Comparison of ENCODE assay signal across 20 cellular contexts in genomic region chr9:89986190-89986589, GRCh38.
A peak's percentile ranks its signal among the peaks of the same experiment; 100 is the strongest.
DNase-seq lines count a peak whose midpoint lies in the region; ATAC-seq and TF ChIP-seq lines count a peak whose summit lies in the region.
"Had no signal": no experiment of that assay in that cellular context is flagged by ENCODE, and none has a peak within 500 bp of the region (broad histone marks: within the 10 kb centered on the region; RNA-seq: fewer than 3 reads in every experiment).

No MANE protein-coding gene starts in this region.

- peaks cover 4% of the 10 kb centered on the region for H3K9me3 Mint-ChIP-seq in natural killer cell treated with Interleukin-12 subunit alpha and Interleukin-12 subunit beta and Interleukin-15 and Interleukin-18, amount 100 ng/mL, for 72 hours
- no peaks in the 10 kb centered on the region for H3K9me3 Mint-ChIP-seq in natural killer cell
- H3K9me3 Mint-ChIP-seq in stimulated activated naive CD8-positive, alpha-beta T cell treated with anti-CD3 and anti-CD28 coated beads, Interleukin-15, amount 100 ng/mL, for 72 hours: peaks cover 6 to 23% of the 10 kb centered on the region in 2 donors

- H3K4me3 Mint-ChIP-seq in natural killer cell treated with Interleukin-12 subunit alpha and Interleukin-12 subunit beta and Interleukin-15 and Interleukin-18, amount 100 ng/mL, for 72 hours: no peak overlapping the region
- no peak overlapping the region for H3K4me3 Mint-ChIP-seq in natural killer cell
- no peak overlapping the region for H3K4me3 Mint-ChIP-seq in stimulated activated naive CD8-positive, alpha-beta T cell treated with anti-CD3 and anti-CD28 coated beads, Interleukin-15, amount 100 ng/mL, for 72 hours
- H3K4me3 Mint-ChIP-seq: brain, endodermal cell, GM23338 had no signal

- H3K27ac Mint-ChIP-seq in natural killer cell treated with Interleukin-12 subunit alpha and Interleukin-12 subunit beta and Interleukin-15 and Interleukin-18, amount 100 ng/mL, for 72 hours: no peak overlapping the region
- H3K27ac Mint-ChIP-seq in natural killer cell: no peak overlapping the region
- H3K27ac Mint-ChIP-seq in stimulated activated naive CD8-positive, alpha-beta T cell treated with anti-CD3 and anti-CD28 coated beads, Interleukin-15, amount 100 ng/mL, for 72 hours: no peak overlapping the region
- H3K27ac Mint-ChIP-seq: brain, endodermal cell, GM23338 had no signal

- intact Hi-C loops in natural killer cell (cut with micrococcal nuclease): no loop called here

- H3K27me3 Mint-ChIP-seq in natural killer cell treated with Interleukin-12 subunit alpha and Interleukin-12 subunit beta and Interleukin-15 and Interleukin-18, amount 100 ng/mL, for 72 hours: peaks cover 11 to 13% of the 10 kb centered on the region in 2 donors
- peaks cover 13 to 19% of the 10 kb centered on the region in 2 donors for H3K27me3 Mint-ChIP-seq in natural killer cell (ENCODE audit: low read depth in 2 of 2)
- peaks cover 13% of the 10 kb centered on the region for H3K27me3 Mint-ChIP-seq in stimulated activated naive CD8-positive, alpha-beta T cell treated with anti-CD3 and anti-CD28 coated beads, Interleukin-15, amount 100 ng/mL, for 72 hours

- H3K36me3 Mint-ChIP-seq in natural killer cell treated with Interleukin-12 subunit alpha and Interleukin-12 subunit beta and Interleukin-15 and Interleukin-18, amount 100 ng/mL, for 72 hours: peaks cover 19% of the 10 kb centered on the region
- no peaks in the 10 kb centered on the region for H3K36me3 Mint-ChIP-seq in natural killer cell
- H3K36me3 Mint-ChIP-seq: brain had no signal

- ATAC-seq in natural killer cell treated with Interleukin-12 subunit alpha and Interleukin-12 subunit beta and Interleukin-15 and Interleukin-18, amount 100 ng/mL, for 72 hours: peak; percentile 50 to 60
- ATAC-seq in natural killer cell: no peak
- peak; percentile 40 for ATAC-seq in esophagus mucosa
- peak; percentile 83 for ATAC-seq in stimulated activated naive CD8-positive, alpha-beta T cell treated with anti-CD3 and anti-CD28 coated beads, Interleukin-15, amount 100 ng/mL, for 72 hours
- ATAC-seq: GM23338, heart left ventricle, Right ventricle myocardium inferior had no signal

- no peak for TF ChIP-seq CTCF in natural killer cell (IDR thresholded peaks at IDR 0.05)

- DNase-seq in NCI-H2029 treated with DMSO at 0.1 percent for 48 hours (lab: John Stamatoyannopoulos, UW) (peak; percentile 29), NCI-H2029 (lab: John Stamatoyannopoulos, UW) (no peak), natural killer cell (no peak), HT-29 (ENCODE audit: low spot score) (no peak), mucosa of gallbladder (ENCODE audit: low spot score) (no peak)
- no peak for DNase-seq in natural killer cell treated with Interleukin-12 subunit alpha and Interleukin-12 subunit beta and Interleukin-15 and Interleukin-18, amount 100 ng/mL, for 72 hours (ENCODE audit: low spot score)
- DNase-seq in stimulated activated naive CD8-positive, alpha-beta T cell treated with anti-CD3 and anti-CD28 coated beads, Interleukin-15, amount 100 ng/mL, for 72 hours: peak in 1 of 2 donors; percentile 57
- DNase-seq: BE2C, Calu3, endodermal cell, heart left ventricle, left ventricle myocardium inferior, NCI-H1092, NCI-H510A treated with DMSO at 0.1 percent for 48 hours, stomach, trophoblast cell had no signal

- H3K4me1 Mint-ChIP-seq in natural killer cell treated with Interleukin-12 subunit alpha and Interleukin-12 subunit beta and Interleukin-15 and Interleukin-18, amount 100 ng/mL, for 72 hours (ENCODE audit: low read depth in 2 of 2): peaks cover 37 to 41% of the 10 kb centered on the region in 2 donors
- no peaks in the 10 kb centered on the region for H3K4me1 Mint-ChIP-seq in natural killer cell
- peaks cover 38% of the 10 kb centered on the region for H3K4me1 Mint-ChIP-seq in stimulated activated naive CD8-positive, alpha-beta T cell treated with anti-CD3 and anti-CD28 coated beads, Interleukin-15, amount 100 ng/mL, for 72 hours
- H3K4me1 Mint-ChIP-seq: endodermal cell, GM23338 had no signal

Comparison
In these comparisons a context has a peak if more than half of its experiments do, and no peak if none do; other contexts are left out.
1. ATAC-seq: peak in natural killer cell treated with Interleukin-12 subunit alpha and Interleukin-12 subunit beta and Interleukin-15 and Interleukin-18, amount 100 ng/mL, for 72 hours (2 of 2), esophagus mucosa (single experiment) and stimulated activated naive CD8-positive, alpha-beta T cell treated with anti-CD3 and anti-CD28 coated beads, Interleukin-15, amount 100 ng/mL, for 72 hours (single experiment); none in natural killer cell (0 of 3).